24 cellular contexts compared by ENCODE assay signal in the genomic region with DNA sequence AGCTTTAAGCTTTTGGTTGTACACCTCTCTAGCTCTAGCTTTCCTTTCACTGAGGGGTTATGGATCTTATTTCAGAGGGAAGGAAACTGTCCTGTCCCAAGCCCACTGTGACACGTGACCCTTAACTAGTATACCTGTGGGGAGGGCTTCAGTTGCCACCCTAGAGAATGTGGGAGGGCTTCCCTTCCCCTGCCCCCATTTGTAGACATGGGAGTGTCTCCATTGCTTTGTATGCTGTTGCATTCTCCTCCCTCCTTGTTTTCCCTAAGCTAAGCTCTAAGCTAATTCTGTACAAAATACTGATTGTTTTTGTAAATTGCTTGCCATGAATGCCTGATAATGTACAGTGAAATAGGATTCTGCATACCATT. TPM values are rescaled to one million over a fixed set of nuclear protein-coding genes. Genes with fewer than 3 reads are reported as not detected.
DNase-seq lines count a peak whose midpoint lies in the region; ATAC-seq and TF ChIP-seq lines count a peak whose summit lies in the region.
"Had no signal": no experiment of that assay in that cellular context is flagged by ENCODE, and none has a peak within 500 bp of the region (broad histone marks: within the 10 kb centered on the region; RNA-seq: fewer than 3 reads in every experiment).

No MANE protein-coding gene starts in this region.

- peaks cover 9% of the 10 kb centered on the region for H3K9me1 ChIP-seq in IMR-90 (ENCODE audit: insufficient read depth, low read length)

- CTCF ChIA-PET in activated CD4-positive, alpha-beta T cell treated with anti-CD3 and anti-CD28 coated beads for 36 hours (lab: Charles Lee), result interaction anchor here (1.0 to 2.2 kb wide), 2 partner anchors 22 to 63 kb away, joined by 3 to 5 read pairs; no protein-coding TSS in a partner anchor
- CTCF ChIA-PET in IMR-90 (lab: Yijun Ruan, JAX), result no interaction called here

- H3K4me3 ChIP-seq in IMR-90 (ENCODE audit: insufficient read depth, low read depth, low read length), result no peak overlapping the region
- H3K4me3 ChIP-seq in dorsolateral prefrontal cortex, result peak overlapping the region in 1 of 59 donors; percentile 6
- H3K4me3 ChIP-seq: coronary artery, HAP-1, MG63, vagina had no signal

- BruUV-seq in IMR-90 (replicated peaks; lab: Mats Ljungman, UMichigan), result no TSS peak

- no peak overlapping the region for H3K27ac ChIP-seq in IMR-90 (ENCODE audit: insufficient read depth, low read length)
- peak overlapping the region in 49 of 59 donors; percentile 2 to 85 (median 61) for H3K27ac ChIP-seq in dorsolateral prefrontal cortex
- H3K27ac ChIP-seq: coronary artery, vagina had no signal

- no peaks in the 10 kb centered on the region for H3K9me3 Mint-ChIP-seq in activated CD4-positive, alpha-beta T cell treated with anti-CD3 and anti-CD28 coated beads for 36 hours (ENCODE audit: low read depth)
- no peaks in the 10 kb centered on the region for H3K9me3 Mint-ChIP-seq in nephron progenitor cell
- H3K9me3 Mint-ChIP-seq: activated CD4-positive, alpha-beta memory T cell treated with anti-CD3 and anti-CD28 coated beads, Interleukin-2, amount 10 ng/mL, durations not matched to agents 7 days and 5 days; activated naive CD8-positive, alpha-beta T cell treated with anti-CD3 and anti-CD28 coated beads, Interleukin-2, amount 10 ng/mL, durations not matched to agents 7 days and 5 days; brain; immature natural killer cell had no signal

- no peak overlapping the region for H3K4ac ChIP-seq in IMR-90 (ENCODE audit: low read depth, low read length)

- no peak overlapping the region for H2BK20ac ChIP-seq in IMR-90 (ENCODE audit: low read depth, low read length)

- TF ChIP-seq RAD21 in IMR-90 (IDR thresholded peaks at IDR 0.05; ENCODE audit: low read length), result no peak

- peak overlapping the region; percentile 52; the same call in 1 of the 2 replicates for H3K23ac ChIP-seq in IMR-90 (ENCODE audit: low read depth, low read length)

- H4K8ac ChIP-seq in IMR-90 (ENCODE audit: low read depth in 2 of 2, low read length in 2 of 2), result no peak overlapping the region

- peaks cover 17 to 48% of the 10 kb centered on the region in 2 experiments; a peak in 2 of 4 replicates for H3K79me1 ChIP-seq in IMR-90 (ENCODE audit: low read depth in 1 of 2, low read length in 2 of 2)

- no peak overlapping the region for H2AK5ac ChIP-seq in IMR-90 (ENCODE audit: low read depth, low read length)

- no peak overlapping the region for H3K18ac ChIP-seq in IMR-90 (ENCODE audit: low read depth, low read length)

- peaks cover 28% of the 10 kb centered on the region for H3K36me3 Mint-ChIP-seq in activated CD4-positive, alpha-beta T cell treated with anti-CD3 and anti-CD28 coated beads for 36 hours (ENCODE audit: low read depth)
- peaks cover 22% of the 10 kb centered on the region for H3K36me3 Mint-ChIP-seq in nephron progenitor cell (ENCODE audit: low read depth)

- dilution Hi-C loops in IMR-90 (cut with HindIII; ENCODE audit: low sequenced_read_pairs, unreplicated experiment), result no loop called here

- H3K27me3 Mint-ChIP-seq in activated CD4-positive, alpha-beta T cell treated with anti-CD3 and anti-CD28 coated beads for 36 hours, result no peaks in the 10 kb centered on the region
- no peaks in the 10 kb centered on the region for H3K27me3 Mint-ChIP-seq in nephron progenitor cell (ENCODE audit: low read depth, poor library complexity)
- H3K27me3 Mint-ChIP-seq: activated CD4-positive, alpha-beta memory T cell treated with anti-CD3 and anti-CD28 coated beads, Interleukin-2, amount 10 ng/mL, durations not matched to agents 7 days and 5 days; activated naive CD8-positive, alpha-beta T cell treated with anti-CD3 and anti-CD28 coated beads, Interleukin-2, amount 10 ng/mL, durations not matched to agents 7 days and 5 days; brain had no signal

- in situ Hi-C loops in IMR-90 (cut with MboI; ENCODE audit: low sequenced_read_pairs), result no loop called here

- TF ChIP-seq CTCF in IMR-90 (conservative IDR thresholded peaks at IDR 0.05; ENCODE audit: low read depth, low read length) (no peak), dorsolateral prefrontal cortex (IDR thresholded peaks at IDR 0.05 in 54 of 56, conservative IDR thresholded peaks at IDR 0.05 in 2 of 56; ENCODE audit: low read depth in 1 of 56, partially characterized antibody in 56 of 56) (no peak), nephron progenitor cell (IDR thresholded peaks at IDR 0.05) (no peak)

- peaks cover 68% of the 10 kb centered on the region for H4K20me1 ChIP-seq in IMR-90 (ENCODE audit: insufficient read depth, low read length)

- no peak overlapping the region for H4K5ac ChIP-seq in IMR-90 (ENCODE audit: low read depth, low read length)

- H2AK9ac ChIP-seq in IMR-90 (replicated peaks; ENCODE audit: low read depth, low read length, poor library complexity), result no peak overlapping the region

- H3K27me3 ChIP-seq in IMR-90 (ENCODE audit: control insufficient read depth, insufficient read depth, low read length) (no peaks in the 10 kb centered on the region), dorsolateral prefrontal cortex (no peaks in the 10 kb centered on the region)
- H3K27me3 ChIP-seq: MG63, vagina had no signal

- no peak for TF ChIP-seq POLR2A in IMR-90 (IDR thresholded peaks at IDR 0.05; ENCODE audit: low read depth, low read length)

- no peak for DNase-seq in activated CD4-positive, alpha-beta T cell treated with anti-CD3 and anti-CD28 coated beads for 36 hours
- no peak for DNase-seq in activated CD4-positive, alpha-beta T cell treated with anti-CD3 and anti-CD28 coated beads for 1 hour
- no peak for DNase-seq in IMR-90
- DNase-seq in dorsolateral prefrontal cortex, result no peak
- no peak for DNase-seq in nephron progenitor cell
- no peak for DNase-seq in effector CD4-positive, alpha-beta T cell
- DNase-seq in NCI-H2171 (lab: John Stamatoyannopoulos, UW), result no peak
- DNase-seq in HPDE6-E6E7 (ENCODE audit: extremely low spot score), result no peak
- DNase-seq: 8988T; activated CD4-positive, alpha-beta memory T cell treated with anti-CD3 and anti-CD28 coated beads, Interleukin-2, amount 10 ng/mL, durations not matched to agents 7 days and 5 days; activated naive CD8-positive, alpha-beta T cell treated with anti-CD3 and anti-CD28 coated beads, Interleukin-2, amount 10 ng/mL, durations not matched to agents 7 days and 5 days; AML-193; Calu3; EL; immature natural killer cell; MG63; NCI-H1436; NCI-H774; SHP77; stimulated activated CD4-positive, alpha-beta T cell treated with anti-CD3 and anti-CD28 coated beads, Interleukin-4, amount 100 ng/mL, for 24 hours had no signal

- no peak overlapping the region for H4K91ac ChIP-seq in IMR-90 (ENCODE audit: insufficient read depth, low read depth, low read length)

- WGBS in IMR-90 (ENCODE audit: extremely low coverage in 2 of 2, insufficient read length in 1 of 2), 2 experiments, result no CpG with 5 or more reads among the region's 1 CpG

- H3K9ac ChIP-seq in IMR-90 (ENCODE audit: low read depth, low read length), result no peak overlapping the region

- no peaks in the 10 kb centered on the region for H3K9me3 ChIP-seq in IMR-90 (ENCODE audit: control insufficient read depth, insufficient read depth, low read length)
- H3K9me3 ChIP-seq: HAP-1, MG63, vagina had no signal

- ATAC-seq in activated CD4-positive, alpha-beta T cell treated with anti-CD3 and anti-CD28 coated beads for 36 hours, result no peak
- ATAC-seq in IMR-90 (ENCODE audit: low read depth), result no peak

- H3K14ac ChIP-seq in IMR-90 (replicated peaks; ENCODE audit: low read depth, low read length), result no peak overlapping the region

- peaks cover 68% of the 10 kb centered on the region for H3K4me1 Mint-ChIP-seq in activated CD4-positive, alpha-beta T cell treated with anti-CD3 and anti-CD28 coated beads for 36 hours
- peaks cover 34% of the 10 kb centered on the region for H3K4me1 Mint-ChIP-seq in nephron progenitor cell

- no peak overlapping the region for H3K56ac ChIP-seq in IMR-90 (ENCODE audit: extremely low read depth, insufficient read depth, low read length)

- H2BK5ac ChIP-seq in IMR-90 (ENCODE audit: low read depth, low read length, poor library complexity, severe bottlenecking), result no peak overlapping the region

- peaks cover 4% of the 10 kb centered on the region for H3K4me1 ChIP-seq in IMR-90 (ENCODE audit: control insufficient read depth, insufficient read depth, low read length)

- POLR2A ChIA-PET in activated CD4-positive, alpha-beta T cell treated with anti-CD3 and anti-CD28 coated beads for 36 hours (lab: Charles Lee), result interaction anchor here (0.6 kb wide), 2 partner anchors 13 to 16 kb away, joined by 3 to 7 read pairs; no protein-coding TSS in a partner anchor
- POLR2A ChIA-PET in IMR-90 (lab: Charles Lee; ENCODE audit: unreplicated experiment), result interaction anchor here (0.6 kb wide), 1 partner anchor 41 kb away, joined by 3 read pairs; no protein-coding TSS in a partner anchor

- no peak overlapping the region for H2BK15ac ChIP-seq in IMR-90 (ENCODE audit: low read depth, low read length)

- H3K4me3 Mint-ChIP-seq in activated CD4-positive, alpha-beta T cell treated with anti-CD3 and anti-CD28 coated beads for 36 hours, result no peak overlapping the region
- H3K4me3 Mint-ChIP-seq in nephron progenitor cell, result no peak overlapping the region
- H3K4me3 Mint-ChIP-seq: activated CD4-positive, alpha-beta memory T cell treated with anti-CD3 and anti-CD28 coated beads, Interleukin-2, amount 10 ng/mL, durations not matched to agents 7 days and 5 days; activated naive CD8-positive, alpha-beta T cell treated with anti-CD3 and anti-CD28 coated beads, Interleukin-2, amount 10 ng/mL, durations not matched to agents 7 days and 5 days; immature natural killer cell had no signal

- no peak overlapping the region for H2BK120ac ChIP-seq in IMR-90 (ENCODE audit: low read depth, low read length)

- intact Hi-C loops in activated CD4-positive, alpha-beta T cell treated with anti-CD3 and anti-CD28 coated beads for 36 hours (cut with DNase I, micrococcal nuclease), result no loop called here
- intact Hi-C loops in IMR-90 (cut with micrococcal nuclease), result no loop called here
- intact Hi-C loops in dorsolateral prefrontal cortex (cut with DNase I), result loop anchor here in 1 of 2 donors (5.0 kb wide), 1 partner anchor 51 kb away; no protein-coding TSS in a partner anchor

- H3K36me3 ChIP-seq in IMR-90 (ENCODE audit: control insufficient read depth, insufficient read depth, low read length), result peaks cover 2% of the 10 kb centered on the region; the same call in 1 of the 2 replicates

- no peak overlapping the region for H2AFZ ChIP-seq in IMR-90 (replicated peaks; ENCODE audit: low read length, poor library complexity)

- peak overlapping the region; percentile 65 for H3K27ac Mint-ChIP-seq in activated CD4-positive, alpha-beta T cell treated with anti-CD3 and anti-CD28 coated beads for 36 hours
- H3K27ac Mint-ChIP-seq in nephron progenitor cell, result peak overlapping the region; percentile 71
- H3K27ac Mint-ChIP-seq: activated CD4-positive, alpha-beta memory T cell treated with anti-CD3 and anti-CD28 coated beads, Interleukin-2, amount 10 ng/mL, durations not matched to agents 7 days and 5 days; activated naive CD8-positive, alpha-beta T cell treated with anti-CD3 and anti-CD28 coated beads, Interleukin-2, amount 10 ng/mL, durations not matched to agents 7 days and 5 days had no signal

- no peak overlapping the region for H3K4me2 ChIP-seq in IMR-90 (ENCODE audit: low read depth, low read length)

RNA-seq across cellular contexts. Expression of gene LUC7L2, which starts 11.2 kb away (rescaled TPM):
- total RNA-seq in activated CD4-positive, alpha-beta T cell treated with anti-CD3 and anti-CD28 coated beads for 36 hours, result 100 to 1,000 TPM; 124 to 126 TPM
- 14.9 and 30.6 TPM in 2 replicates for total RNA-seq in IMR-90 (2012; rRNA removed)
- 31.8 and 45.8 TPM in 2 replicates for polyA plus RNA-seq in IMR-90 (2012; rRNA removed)
- polyA plus RNA-seq in IMR-90 (2012; cell fraction: cytosol; rRNA removed), result 5.9 and 6.8 TPM in 2 replicates
- 33.4 and 106 TPM in 2 replicates for polyA plus RNA-seq in IMR-90 (2012; cell fraction: nucleus; rRNA removed; ENCODE audit: low replicate concordance)
- 100 to 1,000 TPM in 97 of 120 experiments, 10 to 100 TPM in 23; 87.7 to 161 (median 115) TPM for total RNA-seq in dorsolateral prefrontal cortex

RNA-seq across cellular contexts. Expression of gene FMC1, which starts 29.8 kb away (rescaled TPM):
- 1 to 10 TPM; 1.7 to 7.8 TPM for total RNA-seq in activated CD4-positive, alpha-beta T cell treated with anti-CD3 and anti-CD28 coated beads for 36 hours
- 6.1 and 6.4 TPM in 2 replicates for total RNA-seq in IMR-90 (2012; rRNA removed)
- polyA plus RNA-seq in IMR-90 (2012; rRNA removed), result 11.9 and 12.6 TPM in 2 replicates
- polyA plus RNA-seq in IMR-90 (2012; cell fraction: cytosol; rRNA removed), result 12.7 and 17.5 TPM in 2 replicates
- polyA plus RNA-seq in IMR-90 (2012; cell fraction: nucleus; rRNA removed; ENCODE audit: low replicate concordance), result 3.9 and 5.0 TPM in 2 replicates
- total RNA-seq in dorsolateral prefrontal cortex, result 10 to 100 TPM in 96 of 120 experiments, 1 to 10 TPM in 24; 5.3 to 24.4 (median 13.1) TPM
